27 cellular contexts compared by ENCODE assay signal in genomic region chrX:123647244-123647643, GRCh38.
"Had no signal": no experiment of that assay in that cellular context is flagged by ENCODE, and none has a peak within 500 bp of the region (broad histone marks: within the 10 kb centered on the region; RNA-seq: fewer than 3 reads in every experiment).

No MANE protein-coding gene starts in this region.

- H3K36me3 Mint-ChIP-seq: immature natural killer cell had no signal

- H3K4me1 ChIP-seq: colonic mucosa, gastrocnemius medialis, heart right ventricle, lower lobe of right lung had no signal

- FAIRE-seq: endometrium, kidney had no signal

- H3K9me3 Mint-ChIP-seq: dendritic cell treated with granulocyte-macrophage colony-stimulating factor and Interleukin-4, amounts not matched to agents 40 ng/mL and 50 ng/mL, for 4 days; effector memory CD8-positive, alpha-beta T cell; immature natural killer cell had no signal

- H3K27me3 ChIP-seq: colonic mucosa, esophagus squamous epithelium, gastrocnemius medialis, heart right ventricle had no signal

- H3K27me3 Mint-ChIP-seq: dendritic cell treated with granulocyte-macrophage colony-stimulating factor and Interleukin-4, amounts not matched to agents 40 ng/mL and 50 ng/mL, for 4 days; effector memory CD8-positive, alpha-beta T cell had no signal

- DNase-seq: cortex of kidney; effector CD8-positive, alpha-beta T cell; effector memory CD8-positive, alpha-beta T cell; endodermal cell; erythroblast; esophagus squamous epithelium; foreskin fibroblast; foreskin melanocyte; gastrocnemius medialis; glutamatergic neuron; head of caudate nucleus; heart right ventricle; immature natural killer cell; islet precursor cell; kidney; kidney glomerular epithelial cell; left ventricle myocardium superior; lower lobe of right lung; mesenchymal stem cell; mucosa of descending colon had no signal

- H3K36me3 ChIP-seq: colonic mucosa, esophagus squamous epithelium, gastrocnemius medialis had no signal

- H3K9me3 ChIP-seq: colonic mucosa, esophagus squamous epithelium, gastrocnemius medialis, heart right ventricle, lower lobe of right lung, mucosa of descending colon had no signal

- H3K4me3 Mint-ChIP-seq: dendritic cell treated with granulocyte-macrophage colony-stimulating factor and Interleukin-4, amounts not matched to agents 40 ng/mL and 50 ng/mL, for 4 days; effector memory CD8-positive, alpha-beta T cell; immature natural killer cell; mesothelial cell of epicardium had no signal

- H3K4me3 ChIP-seq: colonic mucosa, esophagus squamous epithelium, gastrocnemius medialis, heart right ventricle, lower lobe of right lung, mucosa of descending colon had no signal

- ATAC-seq: effector memory CD8-positive, alpha-beta T cell; esophagus mucosa; gastrocnemius medialis; heart right ventricle; left lobe of liver; left ventricle myocardium superior; mucosa of descending colon had no signal

- H3K27ac ChIP-seq: colonic mucosa, epithelial cell of prostate, gastrocnemius medialis, heart right ventricle, lower lobe of right lung had no signal

- H3K27ac Mint-ChIP-seq: dendritic cell treated with granulocyte-macrophage colony-stimulating factor and Interleukin-4, amounts not matched to agents 40 ng/mL and 50 ng/mL, for 4 days had no signal
